In genomic region chr12:98893601-98894411, GRCh38 we compare ENCODE assay signal across 10 cellular contexts.
A peak's percentile ranks its signal among the peaks of the same experiment; 100 is the strongest.
DNase-seq lines count a peak whose midpoint lies in the region; ATAC-seq and TF ChIP-seq lines count a peak whose summit lies in the region.
"Had no signal": no experiment of that assay in that cellular context is flagged by ENCODE, and none has a peak within 500 bp of the region (broad histone marks: within the 10 kb centered on the region; RNA-seq: fewer than 3 reads in every experiment).

No MANE protein-coding gene starts in this region.

- TF ChIP-seq POLR2A in stomach (IDR thresholded peaks at IDR 0.05), result no peak
- no peak for TF ChIP-seq POLR2A in adrenal gland (IDR thresholded peaks at IDR 0.05)

- intact Hi-C loops in stomach (cut with DNase I; ENCODE audit: low total_unique reads) (no loop called here), adrenal gland (cut with DNase I) (no loop called here)

- H3K9me3 ChIP-seq in iPS-18c (ENCODE audit: control insufficient read depth, insufficient read depth, low read length), result no peaks in the 10 kb centered on the region
- H3K9me3 ChIP-seq in stomach, result no peaks in the 10 kb centered on the region
- H3K9me3 ChIP-seq in adrenal gland (replicated peaks in 1 of 3), result no peaks in the 10 kb centered on the region
- H3K9me3 ChIP-seq: mucosa of descending colon had no signal

- in situ Hi-C loops in SK-MEL-5 (cut with HindIII; ENCODE audit: low pct_unique_long_range_greater_than_20kb, low sequenced_read_pairs), result no loop called here

- H3K27me3 ChIP-seq in stomach (peaks cover 6 to 69% (median 40%) of the 10 kb centered on the region in 3 donors), adrenal gland (peaks cover 7% of the 10 kb centered on the region)

- ATAC-seq in GM19463 (IDR thresholded peaks at IDR 0.05; ENCODE audit: unreplicated experiment) (no peak), GM21381 (IDR thresholded peaks at IDR 0.05; ENCODE audit: unreplicated experiment) (no peak)
- ATAC-seq: mucosa of descending colon had no signal

- TF ChIP-seq EP300 in stomach (IDR thresholded peaks at IDR 0.05), result no peak

- 3 to 5% (median 5%) methylated on average over 28 of the region's 28 CpGs for WGBS in stomach, 5 donors
- 3 to 6% (median 4%) methylated on average over 28 of the region's 28 CpGs for WGBS in adrenal gland, 4 donors

- H3K36me3 ChIP-seq in stomach (no peaks in the 10 kb centered on the region), adrenal gland (replicated peaks in 1 of 2) (no peaks in the 10 kb centered on the region)

- H3K4me3 ChIP-seq in iPS-18c (ENCODE audit: insufficient read depth, low read depth, low read length) (peak overlapping the region; percentile 60), stomach (peak overlapping the region in 3 of 4 donors; percentile 30 to 50 (median 38)), adrenal gland (peak overlapping the region in 1 of 4 donors; percentile 57)
- H3K4me3 ChIP-seq: mucosa of descending colon had no signal

- H3K4me1 ChIP-seq in stomach (peaks cover 0 to 24% (median 11%) of the 10 kb centered on the region in 4 donors), adrenal gland (replicated peaks in 1 of 2) (peaks cover 4 to 6% of the 10 kb centered on the region in 2 donors)

- DNase-seq in DMS79 treated with DMSO at 0.1 percent for 48 hours (lab: John Stamatoyannopoulos, UW), result peak; percentile 43
- DNase-seq in DMS79 (lab: John Stamatoyannopoulos, UW), result no peak
- peak; percentile 28 for DNase-seq in SK-MEL-5 (ENCODE audit: low read depth, low spot score)
- no peak for DNase-seq in stomach
- DNase-seq in adrenal gland, result no peak
- DNase-seq: DMS153, mucosa of descending colon had no signal

- no peak for TF ChIP-seq CTCF in stomach (IDR thresholded peaks at IDR 0.05)
- no peak for TF ChIP-seq CTCF in adrenal gland (IDR thresholded peaks at IDR 0.05)

- H3K27ac ChIP-seq in stomach, result no peak overlapping the region
- H3K27ac ChIP-seq in adrenal gland, result no peak overlapping the region

Comparison
In these comparisons a context has a peak if more than half of its experiments do, and no peak if none do; other contexts are left out.
1. DNase-seq: peak in DMS79 treated with DMSO at 0.1 percent for 48 hours (single experiment) and SK-MEL-5 (single experiment); none in DMS79 (single experiment), stomach (single experiment) and adrenal gland (0 of 7).